8 cellular contexts compared by ENCODE assay signal in genomic region chr4:128287871-128288688, GRCh38. TPM values are rescaled to one million over a fixed set of nuclear protein-coding genes. Genes with fewer than 3 reads are reported as not detected.
DNase-seq lines count a peak whose midpoint lies in the region; ATAC-seq and TF ChIP-seq lines count a peak whose summit lies in the region.

No MANE protein-coding gene starts in this region.

- peak; percentile 96 for DNase-seq in NCI-H187 treated with DMSO at 0.1 percent for 48 hours (lab: John Stamatoyannopoulos, UW)
- peak; percentile 98 for DNase-seq in T-helper 2 cell treated with Interferon-gamma antibody and Interleukin-4, amounts not matched to agents 5 μg/mL and 100 μg/mL, for 36 hours (ENCODE audit: low spot score)
- DNase-seq in ascending aorta (ENCODE audit: low spot score in 2 of 2), result peak; percentile 99 to 100
- peak; percentile 100 for DNase-seq in right cardiac atrium
- peak; percentile 95 for DNase-seq in pulmonary artery endothelial cell (ENCODE audit: low read depth, low spot score)
- peak; percentile 99 to 100 for DNase-seq in uterus

- H3K4me3 Mint-ChIP-seq in T-helper 2 cell treated with Interferon-gamma antibody and Interleukin-4, amounts not matched to agents 5 μg/mL and 100 μg/mL, for 36 hours, result peak overlapping the region; percentile 84

- H3K36me3 ChIP-seq in ascending aorta (no peaks in the 10 kb centered on the region), uterus (no peaks in the 10 kb centered on the region)

- under 1% methylated on average over 86 of the region's 86 CpGs for WGBS in right cardiac atrium

- intact Hi-C loops in ascending aorta (cut with DNase I), result loop anchor here (1.0 to 10.0 kb wide), 11 partner anchors 83 to 804 kb away; partner anchors contain the start of genes HSPA4L, LARP1B and SCLT1
- intact Hi-C loops in right cardiac atrium (cut with DNase I), result no loop called here
- intact Hi-C loops in uterus (cut with DNase I; ENCODE audit: low total_unique reads), result no loop called here

- H3K4me3 ChIP-seq in ascending aorta (peak overlapping the region; percentile 91 to 93), right cardiac atrium (ENCODE audit: low read length) (peak overlapping the region; percentile 88), uterus (peak overlapping the region; percentile 63 to 96)

- ATAC-seq in GM18505 (IDR thresholded peaks at IDR 0.05; ENCODE audit: unreplicated experiment) (peak; percentile 84), HG02970 (IDR thresholded peaks at IDR 0.05; ENCODE audit: low FRiP score, unreplicated experiment) (peak; percentile 91), right cardiac atrium (peak; percentile 97)

- H3K4me1 ChIP-seq in ascending aorta, result peaks cover 0 to 11% of the 10 kb centered on the region in 2 donors
- no peaks in the 10 kb centered on the region for H3K4me1 ChIP-seq in right cardiac atrium (ENCODE audit: control insufficient read depth, insufficient read depth, low read length)
- peaks cover 0 to 7% of the 10 kb centered on the region in 2 donors for H3K4me1 ChIP-seq in uterus

- no peaks in the 10 kb centered on the region for H3K9me3 Mint-ChIP-seq in T-helper 2 cell treated with Interferon-gamma antibody and Interleukin-4, amounts not matched to agents 5 μg/mL and 100 μg/mL, for 36 hours

- H3K27ac ChIP-seq in ascending aorta, result peak overlapping the region; percentile 92 to 93
- peak overlapping the region; percentile 42 for H3K27ac ChIP-seq in right cardiac atrium (ENCODE audit: low read length)
- peak overlapping the region; percentile 85 to 90 for H3K27ac ChIP-seq in uterus

- H3K27me3 Mint-ChIP-seq in T-helper 2 cell treated with Interferon-gamma antibody and Interleukin-4, amounts not matched to agents 5 μg/mL and 100 μg/mL, for 36 hours (ENCODE audit: low read depth), result no peaks in the 10 kb centered on the region

- no peaks in the 10 kb centered on the region for H3K27me3 ChIP-seq in ascending aorta
- no peaks in the 10 kb centered on the region for H3K27me3 ChIP-seq in right cardiac atrium (ENCODE audit: control insufficient read depth, insufficient read depth)
- no peaks in the 10 kb centered on the region for H3K27me3 ChIP-seq in uterus

- TF ChIP-seq POLR2A in GM18505 (IDR thresholded peaks at IDR 0.05; ENCODE audit: borderline replicate concordance, extremely low read depth, insufficient read depth, insufficient read length) (peak; percentile 86), uterus (IDR thresholded peaks at IDR 0.05) (peak; percentile 52 to 69)

- H3K9me3 ChIP-seq in ascending aorta (no peaks in the 10 kb centered on the region), right cardiac atrium (ENCODE audit: control insufficient read depth, low read length) (no peaks in the 10 kb centered on the region), uterus (no peaks in the 10 kb centered on the region)

- H3K4me1 Mint-ChIP-seq in T-helper 2 cell treated with Interferon-gamma antibody and Interleukin-4, amounts not matched to agents 5 μg/mL and 100 μg/mL, for 36 hours (ENCODE audit: low read depth), result peaks cover 31% of the 10 kb centered on the region

- peak overlapping the region; percentile 93 for H3K27ac Mint-ChIP-seq in T-helper 2 cell treated with Interferon-gamma antibody and Interleukin-4, amounts not matched to agents 5 μg/mL and 100 μg/mL, for 36 hours

- H3K36me3 Mint-ChIP-seq in T-helper 2 cell treated with Interferon-gamma antibody and Interleukin-4, amounts not matched to agents 5 μg/mL and 100 μg/mL, for 36 hours (ENCODE audit: low read depth), result peaks cover 18% of the 10 kb centered on the region

- peak in 2 of 3 experiments; percentile 34 to 48 for TF ChIP-seq CTCF in ascending aorta (IDR thresholded peaks at IDR 0.05)
- peak in 3 of 4 experiments; percentile 18 to 47 (median 38) for TF ChIP-seq CTCF in uterus (IDR thresholded peaks at IDR 0.05)

RNA-seq across cellular contexts. Expression of gene PGRMC2, which starts 0.5 kb away (rescaled TPM):
- 16.5 TPM for total RNA-seq in ascending aorta
- total RNA-seq in right cardiac atrium, result 10 to 100 TPM; 63.4 to 66.1 (median 65.2) TPM
- polyA plus RNA-seq in right cardiac atrium, result 37.6 TPM
- 16.7 and 22.3 TPM in 2 replicates for total RNA-seq in pulmonary artery endothelial cell
- total RNA-seq in uterus, result 10 to 100 TPM; 14.9 to 66.0 (median 37.6) TPM

Comparison
In these comparisons a context has a peak if more than half of its experiments do, and no peak if none do; other contexts are left out.
1. Peak in every context shown above with its lines: DNase-seq, ATAC-seq, H3K4me3 ChIP-seq and H3K27ac ChIP-seq.
2. H3K27ac ChIP-seq: peak in every context shown above with its lines; median percentile 92 in ascending aorta; 88 in uterus; 42 in right cardiac atrium.